Comparison of ENCODE assay signal across 7 cellular contexts in the genomic region with DNA sequence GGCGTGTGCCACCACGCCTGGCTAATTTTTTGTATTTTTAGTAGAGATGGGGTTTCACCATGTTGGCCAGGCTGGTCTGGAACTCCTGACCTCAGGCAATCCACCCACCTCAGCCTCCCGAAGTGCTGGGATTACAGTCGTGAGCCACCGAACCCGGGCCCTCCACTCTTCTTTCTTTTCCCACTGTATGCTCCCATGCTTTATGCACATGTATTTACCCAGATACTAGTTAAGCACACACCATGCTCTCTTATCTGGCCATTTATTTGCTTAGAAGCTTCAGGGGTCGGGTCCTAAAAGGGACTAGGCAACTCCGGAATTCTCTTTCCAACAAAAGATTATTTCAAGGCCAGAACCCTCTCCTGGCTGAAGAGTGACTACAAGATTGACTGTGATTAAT. TPM values are rescaled to one million over a fixed set of nuclear protein-coding genes. Genes with fewer than 3 reads are reported as not detected.
DNase-seq lines count a peak whose midpoint lies in the region; ATAC-seq, FAIRE-seq and TF ChIP-seq lines count a peak whose summit lies in the region.
"Not testable (repeated sequence)": the region's sequence is repeated elsewhere in the genome, so short reads cannot be mapped to it uniquely, and the experiment has no call there.
"Had no signal": no experiment of that assay in that cellular context is flagged by ENCODE, and none has a peak within 500 bp of the region (broad histone marks: within the 10 kb centered on the region; RNA-seq: fewer than 3 reads in every experiment).

No MANE protein-coding gene starts in this region.

- H2BK12ac ChIP-seq in H9 (ENCODE audit: insufficient read length, low read depth, low read length), result not testable (repeated sequence)

- H3K27me3 ChIP-seq in BLaER1; BLaER1 treated with 17β-estradiol and CSF1 and Interleukin-3, amounts not matched to agents 10 nM and 100 nM; GM23338 (ENCODE audit: insufficient read depth); H9 (ENCODE audit: insufficient read depth, low read length); HepG2 (ENCODE audit: control insufficient read depth in 1 of 2, insufficient read depth in 2 of 2, low read length in 2 of 2): not testable (repeated sequence)

- not testable (repeated sequence) for H3K9me3 ChIP-seq in BLaER1; H9 (ENCODE audit: control insufficient read depth, low read depth, low read length); HepG2 (ENCODE audit: low read length)
- H3K9me3 ChIP-seq in BLaER1 treated with 17β-estradiol and CSF1 and Interleukin-3, amounts not matched to agents 10 nM and 100 nM (replicated peaks in 1 of 11), result peaks cover 0 to 22% (median 9%) of the 10 kb centered on the region in 11 experiments; a peak in 6 of 22 replicates

- not testable (repeated sequence) for DNase-seq in GM23338 (ENCODE audit: low spot score); H9; nephron progenitor cell
- peak; percentile 76 for DNase-seq in HepG2 (ENCODE audit: low spot score)

- not testable (repeated sequence) for TF ChIP-seq RAD21 in HepG2 (CRISPR knock-in tag; IDR thresholded peaks at IDR 0.05)

- FAIRE-seq in HepG2 (lab: Jason Lieb, UNC), result not testable (repeated sequence)

- H2AK5ac ChIP-seq in H9 (ENCODE audit: insufficient read length, low read length), result not testable (repeated sequence)

- not testable (repeated sequence) for ATAC-seq in GM23338
- peak; percentile 94 for ATAC-seq in HepG2

- not testable (repeated sequence) for H3K4ac ChIP-seq in H9 (ENCODE audit: low read depth, low read length)

- not testable (repeated sequence) for H3K4me3 ChIP-seq in BLaER1; GM23338; HepG2 (replicated peaks in 1 of 3; ENCODE audit: insufficient read depth in 1 of 3, low read depth in 2 of 3, low read length in 3 of 3)
- H3K4me3 ChIP-seq in BLaER1 treated with 17β-estradiol and CSF1 and Interleukin-3, amounts not matched to agents 10 nM and 100 nM, result 0 out of 20 replicates have a peak overlapping the region, but pooled peaks of 1 of the 10 experiments have one; percentile 9

- POLR2A ChIA-PET in HepG2 (lab: Yijun Ruan, JAX), result interaction anchor here (1.2 to 1.5 kb wide), 3 partner anchors 13 to 37 kb away, joined by 4 read pairs; no protein-coding TSS in a partner anchor

- WGBS in H9 (ENCODE audit: extremely low coverage, insufficient read length, low lambda C conversion rate), result no CpG with 5 or more reads among the region's 8 CpGs
- WGBS in HepG2 (ENCODE audit: low lambda C conversion rate), result 26% methylated on average over 8 of the region's 8 CpGs

- not testable (repeated sequence) for H3K4me3 Mint-ChIP-seq in GM23338, H9, nephron progenitor cell

- not testable (repeated sequence) for H3K14ac ChIP-seq in H9 (ENCODE audit: insufficient read depth, low read length)

- not testable (repeated sequence) for H2BK120ac ChIP-seq in H9 (ENCODE audit: low read depth, low read length, poor library complexity, severe bottlenecking)

- H4K91ac ChIP-seq in H9 (ENCODE audit: insufficient read length, low read depth, low read length), result not testable (repeated sequence)

- H3K79me2 ChIP-seq in GM23338 (replicated peaks; ENCODE audit: insufficient read depth); H9 (ENCODE audit: insufficient read depth, low read length); HepG2 (ENCODE audit: insufficient read depth, low read length): not testable (repeated sequence)

- H2BK20ac ChIP-seq in H9 (ENCODE audit: low read depth, low read length, poor library complexity, severe bottlenecking), result not testable (repeated sequence)

- not testable (repeated sequence) for H3K56ac ChIP-seq in H9 (ENCODE audit: insufficient read length, low read depth, low read length)

- peaks cover 49% of the 10 kb centered on the region for H3K36me3 ChIP-seq in BLaER1
- H3K36me3 ChIP-seq in BLaER1 treated with 17β-estradiol and CSF1 and Interleukin-3, amounts not matched to agents 10 nM and 100 nM, result peaks cover 26 to 68% (median 52%) of the 10 kb centered on the region in 11 experiments
- H3K36me3 ChIP-seq in GM23338 (ENCODE audit: insufficient read depth), result peaks cover 12% of the 10 kb centered on the region; the same call in 1 of the 2 replicates
- not testable (repeated sequence) for H3K36me3 ChIP-seq in HepG2 (replicated peaks in 1 of 2; ENCODE audit: control insufficient read depth in 1 of 2, insufficient read depth in 2 of 2, low read length in 2 of 2)

- H3K18ac ChIP-seq in H9 (ENCODE audit: insufficient read length, low read depth, low read length), result not testable (repeated sequence)

- H3K79me1 ChIP-seq in H9 (ENCODE audit: insufficient read depth, low read depth, low read length, poor library complexity, severe bottlenecking), result not testable (repeated sequence)

- H3K9me3 Mint-ChIP-seq in GM23338, H9, nephron progenitor cell: not testable (repeated sequence)

- H3K27ac ChIP-seq in BLaER1; GM23338 (ENCODE audit: low read depth); H9 (ENCODE audit: insufficient read length, low read depth, low read length): not testable (repeated sequence)
- peak overlapping the region in 8 of 11 experiments; percentile 36 to 65 (median 54); a peak in 12 of 22 replicates for H3K27ac ChIP-seq in BLaER1 treated with 17β-estradiol and CSF1 and Interleukin-3, amounts not matched to agents 10 nM and 100 nM
- peak overlapping the region; percentile 33 for H3K27ac ChIP-seq in HepG2 (ENCODE audit: extremely low read length, insufficient read depth, low read length)

- H3K9me2 ChIP-seq in GM23338 (ENCODE audit: insufficient read depth), result not testable (repeated sequence)

- not testable (repeated sequence) for H4K20me1 ChIP-seq in BLaER1; BLaER1 treated with 17β-estradiol and CSF1 and Interleukin-3, amounts not matched to agents 10 nM and 100 nM; GM23338 (replicated peaks; ENCODE audit: insufficient read depth); H9 (ENCODE audit: control insufficient read depth, insufficient read depth, insufficient read length); HepG2 (ENCODE audit: insufficient read depth, low read length)

- not testable (repeated sequence) for H3T11ph ChIP-seq in H9 (ENCODE audit: low read length)

- H3K4me1 Mint-ChIP-seq in GM23338, H9: not testable (repeated sequence)
- peaks cover 13% of the 10 kb centered on the region for H3K4me1 Mint-ChIP-seq in nephron progenitor cell

- H3K27ac Mint-ChIP-seq in GM23338, result 0 out of 2 replicates have a peak overlapping the region, but pooled peaks have one; percentile 76
- peak overlapping the region; percentile 5 to 46 (median 38); a peak in 2 of 7 replicates for H3K27ac Mint-ChIP-seq in H9
- H3K27ac Mint-ChIP-seq in nephron progenitor cell, result peak overlapping the region; percentile 83

- H3K23me2 ChIP-seq in H9 (ENCODE audit: insufficient read length, low read depth, low read length, poor library complexity, severe bottlenecking), result not testable (repeated sequence)

- not testable (repeated sequence) for H3K27me3 Mint-ChIP-seq in GM23338 (ENCODE audit: insufficient read depth, low read depth, poor library complexity); H9 (ENCODE audit: low read depth); nephron progenitor cell (ENCODE audit: low read depth, poor library complexity)

- TF ChIP-seq CTCF in GM23338 (conservative IDR thresholded peaks at IDR 0.05; ENCODE audit: low read depth in 2 of 2); H9 (conservative IDR thresholded peaks at IDR 0.05); HepG2 (CRISPR knock-in tag; IDR thresholded peaks at IDR 0.05); nephron progenitor cell (IDR thresholded peaks at IDR 0.05): not testable (repeated sequence)

- intact Hi-C loops in HepG2 (cut with micrococcal nuclease; ENCODE audit: unreplicated experiment), result not testable (repeated sequence)

- H3K36me3 Mint-ChIP-seq in GM23338 (ENCODE audit: low read depth) (peaks cover 55% of the 10 kb centered on the region), H9 (ENCODE audit: insufficient read depth in 1 of 3, low read depth in 3 of 3) (peaks cover 24 to 69% (median 56%) of the 10 kb centered on the region in 3 experiments), nephron progenitor cell (ENCODE audit: low read depth) (peaks cover 79% of the 10 kb centered on the region)

- H4K8ac ChIP-seq in H9 (replicated peaks; ENCODE audit: insufficient read length, low read depth, low read length), result not testable (repeated sequence)

- H3K23ac ChIP-seq in H9 (ENCODE audit: insufficient read length, low read depth, low read length), result not testable (repeated sequence)

- peaks cover 28% of the 10 kb centered on the region for H3K4me1 ChIP-seq in BLaER1
- peaks cover 14 to 31% (median 27%) of the 10 kb centered on the region in 10 experiments for H3K4me1 ChIP-seq in BLaER1 treated with 17β-estradiol and CSF1 and Interleukin-3, amounts not matched to agents 10 nM and 100 nM
- not testable (repeated sequence) for H3K4me1 ChIP-seq in GM23338 (ENCODE audit: insufficient read depth); H9 (ENCODE audit: insufficient read depth, low read length)
- peaks cover 22% of the 10 kb centered on the region for H3K4me1 ChIP-seq in HepG2 (ENCODE audit: insufficient read depth, low read length)

- peak overlapping the region; percentile 63 for H3K4me2 ChIP-seq in BLaER1
- peak overlapping the region; percentile 56 to 73 (median 61) for H3K4me2 ChIP-seq in BLaER1 treated with 17β-estradiol and CSF1 and Interleukin-3, amounts not matched to agents 10 nM and 100 nM
- H3K4me2 ChIP-seq in GM23338; H9 (ENCODE audit: insufficient read depth, insufficient read length, low read length); HepG2 (ENCODE audit: low read depth, low read length): not testable (repeated sequence)

- peak in 1 of 2 experiments; percentile 81; a peak in 2 of 4 replicates for TF ChIP-seq EP300 in HepG2 (IDR thresholded peaks at IDR 0.05; ENCODE audit: low read depth in 2 of 2, low read length in 2 of 2)
- not testable (repeated sequence) for TF ChIP-seq EP300 in HepG2 (CRISPR knock-in tag; IDR thresholded peaks at IDR 0.05; ENCODE audit: borderline replicate concordance)

- H3F3A ChIP-seq in GM23338 (replicated peaks; ENCODE audit: low read depth), result not testable (repeated sequence)

- in situ Hi-C loops in HepG2 (cut with HindIII; ENCODE audit: extremely low pct_ligation_motif_present, low pct_unique_long_range_greater_than_20kb), result not testable (repeated sequence)

- H2BK5ac ChIP-seq in H9 (ENCODE audit: insufficient read length, low read length), result not testable (repeated sequence)

- not testable (repeated sequence) for H2BK15ac ChIP-seq in H9 (ENCODE audit: low read depth, low read length)

- H2AFZ ChIP-seq in GM23338; H9 (ENCODE audit: low read length); HepG2 (ENCODE audit: low read length): not testable (repeated sequence)

- not testable (repeated sequence) for BruUV-seq in HepG2 (replicated peaks; lab: Mats Ljungman, UMichigan)

- CTCF ChIA-PET in HepG2 (lab: Yijun Ruan, JAX; ENCODE audit: low intra/inter-chr PET ratio, low total read pairs), result not testable (repeated sequence)

- not testable (repeated sequence) for H4K5ac ChIP-seq in H9 (ENCODE audit: insufficient read length, low read depth, low read length)

- TF ChIP-seq POLR2A in HepG2 (IDR thresholded peaks at IDR 0.05; ENCODE audit: insufficient read depth in 1 of 2, low read depth in 2 of 2, low read length in 2 of 2), result not testable (repeated sequence)

- H3K9ac ChIP-seq in BLaER1; H9 (ENCODE audit: extremely low read depth, insufficient read length, low read length); HepG2 (ENCODE audit: insufficient read depth, low read depth, low read length): not testable (repeated sequence)
- peak overlapping the region in 2 of 11 experiments; percentile 18 to 40; a peak in 2 of 22 replicates for H3K9ac ChIP-seq in BLaER1 treated with 17β-estradiol and CSF1 and Interleukin-3, amounts not matched to agents 10 nM and 100 nM

RNA-seq across cellular contexts. Expression of a gene that starts 38.7 kb away (rescaled TPM):
- 3.7 and 4.0 TPM in 2 replicates for total RNA-seq in GM23338 (2014; rRNA removed; shearing (Covaris generic))
- 0.87 and 1.4 TPM in 2 replicates for polyA plus RNA-seq in GM23338 (2016; fragmentation: Nextera tagmentation; extraction: Ambion mirVana)
- 5.2 and 5.7 TPM in 2 replicates for total RNA-seq in H9 (2021)
- 1.7 and 2.5 TPM in 2 replicates for total RNA-seq in HepG2 (2016; rRNA removed; fragmentation: Illumina TruSeq; extraction: Trizol)
- total RNA-seq in HepG2 (2016; cell fraction: cytosol; rRNA removed; fragmentation: Illumina TruSeq; extraction: Trizol; ENCODE audit: low read depth), result 0.88 and 1.4 TPM in 2 replicates
- 1.4 and 2.6 TPM in 2 replicates for total RNA-seq in HepG2 (2016; cell fraction: insoluble cytoplasmic fraction; rRNA removed; fragmentation: Illumina TruSeq; extraction: Trizol)
- 2.3 TPM in 2 replicates for total RNA-seq in HepG2 (2016; cell fraction: membrane; rRNA removed; fragmentation: Illumina TruSeq; extraction: Trizol)
- total RNA-seq in HepG2 (2016; cell fraction: nucleus; rRNA removed; fragmentation: Illumina TruSeq; extraction: Trizol), result 3.7 and 5.0 TPM in 2 replicates
- polyA plus RNA-seq in HepG2 (2011; rRNA removed), result 24.2 and 50.0 TPM in 2 replicates
- polyA plus RNA-seq in HepG2 (2011; cell fraction: cytosol; rRNA removed), result 42.2 and 59.6 TPM in 2 replicates
- 73.6 and 81.5 TPM in 2 replicates for polyA plus RNA-seq in HepG2 (2011; cell fraction: nucleus; rRNA removed)
- 49.0 and 72.5 TPM in 2 replicates for polyA plus RNA-seq in HepG2 (2012)
- polyA plus RNA-seq in HepG2 (2016; cell fraction: cytosol; fragmentation: Illumina TruSeq; extraction: Trizol; ENCODE audit: low read depth), result 0.94 and 1.3 TPM in 2 replicates
- 2.5 TPM in 2 replicates for polyA plus RNA-seq in HepG2 (2016; cell fraction: insoluble cytoplasmic fraction; fragmentation: Illumina TruSeq; extraction: Trizol; ENCODE audit: low read depth)
- polyA plus RNA-seq in HepG2 (2016; cell fraction: membrane; fragmentation: Illumina TruSeq; extraction: Trizol; ENCODE audit: low read depth), result 1.7 and 2.2 TPM in 2 replicates
- polyA plus RNA-seq in HepG2 (2016; cell fraction: nucleus; fragmentation: Illumina TruSeq; extraction: Trizol; ENCODE audit: insufficient read depth, low read depth), result 3.0 and 5.1 TPM in 2 replicates
- polyA minus RNA-seq in HepG2 (2011; rRNA and poly(A)+ RNA removed; ENCODE audit: low replicate concordance), result 35.1 TPM in 1 of 2 replicates, not detected in the other
- polyA minus RNA-seq in HepG2 (2011; cell fraction: cytosol; rRNA and poly(A)+ RNA removed), result 18.6 and 43.5 TPM in 2 replicates
- polyA minus RNA-seq in HepG2 (2011; cell fraction: nucleus; rRNA and poly(A)+ RNA removed), result 33.3 and 45.4 TPM in 2 replicates
- total RNA-seq: G401 had no signal
